1 cellular context compared by ENCODE assay signal in genomic region chr2:42359894-42360483, GRCh38.
TF ChIP-seq lines count a peak whose summit lies in the region.

No MANE protein-coding gene starts in this region.

TF ChIP-seq in K562, 482 proteins besides CTCF, POLR2A, EP300 and RAD21 (continued from another document and continues in another):
- TF ChIP-seq SFPQ (IDR thresholded peaks at IDR 0.05; ENCODE audit: low read depth, low read length) (no peak), HNRNPH1 (optimal IDR thresholded peaks at IDR 0.05; ENCODE audit: low read depth, low read length) (no peak), ZSCAN29 (IDR thresholded peaks at IDR 0.05) (no peak), NUFIP1 (IDR thresholded peaks at IDR 0.05; ENCODE audit: partially characterized antibody) (no peak), ADNP (tag; IDR thresholded peaks at IDR 0.05) (no peak), CBX1 (IDR thresholded peaks at IDR 0.05; ENCODE audit: low read depth) (no peak), ZFX (CRISPR knock-in tag; IDR thresholded peaks at IDR 0.05) (no peak), HLTF (IDR thresholded peaks at IDR 0.05) (no peak), ZNF717 (CRISPR knock-in tag; IDR thresholded peaks at IDR 0.05) (no peak), POU5F1 (IDR thresholded peaks at IDR 0.05; ENCODE audit: borderline replicate concordance, low read depth, low read length, partially characterized antibody) (no peak), ZFPM2 (CRISPR knock-in tag; IDR thresholded peaks at IDR 0.05) (no peak), VEZF1 (CRISPR knock-in tag; IDR thresholded peaks at IDR 0.05) (peak; percentile 9; the same call in 1 of the 2 replicates), ZNF347 (CRISPR knock-in tag; IDR thresholded peaks at IDR 0.05; ENCODE audit: low read depth) (no peak), MXI1 (IDR thresholded peaks at IDR 0.05; ENCODE audit: low read depth, low read length) (no peak), TFAM (CRISPR knock-in tag; conservative IDR thresholded peaks at IDR 0.05) (no peak), BRCA1 (IDR thresholded peaks at IDR 0.05) (no peak), BRCA1 (CRISPR knock-in tag; IDR thresholded peaks at IDR 0.05) (no peak), TAF9B (IDR thresholded peaks at IDR 0.05; ENCODE audit: partially characterized antibody) (no peak), ZMIZ1 (IDR thresholded peaks at IDR 0.05; ENCODE audit: low read depth in 2 of 2, low read length in 2 of 2) (peak in 1 of 2 experiments; percentile 67; a peak in 1 of 4 replicates), FIP1L1 (IDR thresholded peaks at IDR 0.05; ENCODE audit: low read depth, low read length, poor library complexity, severe bottlenecking) (no peak), ATF2 (CRISPR knock-in tag; IDR thresholded peaks at IDR 0.05) (no peak), SLC30A9 (CRISPR knock-in tag; IDR thresholded peaks at IDR 0.05) (no peak), MLX (CRISPR knock-in tag; conservative IDR thresholded peaks at IDR 0.05) (no peak), ZNF444 (CRISPR knock-in tag; IDR thresholded peaks at IDR 0.05) (no peak), MXD1 (CRISPR knock-in tag; IDR thresholded peaks at IDR 0.05; ENCODE audit: borderline replicate concordance, poor library complexity, severe bottlenecking) (no peak), HDGF (IDR thresholded peaks at IDR 0.05) (no peak), ZNF79 (CRISPR knock-in tag; IDR thresholded peaks at IDR 0.05; ENCODE audit: low read depth) (no peak), ZNF134 (CRISPR knock-in tag; conservative IDR thresholded peaks at IDR 0.05) (no peak), ZNF778 (CRISPR knock-in tag; IDR thresholded peaks at IDR 0.05) (no peak), MCM2 (IDR thresholded peaks at IDR 0.05; ENCODE audit: low read depth) (no peak), RUNX1 (IDR thresholded peaks at IDR 0.05; ENCODE audit: low read depth) (no peak), ZBTB49 (CRISPR knock-in tag; IDR thresholded peaks at IDR 0.05; ENCODE audit: borderline replicate concordance) (no peak), BACH1 (tag; IDR thresholded peaks at IDR 0.05) (no peak), USF1 (CRISPR knock-in tag; IDR thresholded peaks at IDR 0.05) (no peak), TGIF2 (CRISPR knock-in tag; IDR thresholded peaks at IDR 0.05) (no peak), BRF1 (IDR thresholded peaks at IDR 0.05; ENCODE audit: borderline replicate concordance, extremely low read depth, insufficient read length) (no peak), ZNF57 (CRISPR knock-in tag; IDR thresholded peaks at IDR 0.05) (no peak), CUX1 (CRISPR knock-in tag; IDR thresholded peaks at IDR 0.05) (no peak), CREB3 (tag; conservative IDR thresholded peaks at IDR 0.05; ENCODE audit: low read depth) (peak; percentile 60), NR3C1 (CRISPR knock-in tag; IDR thresholded peaks at IDR 0.05) (no peak), ZNF143 (CRISPR knock-in tag; IDR thresholded peaks at IDR 0.05) (no peak), ZNF280B (CRISPR knock-in tag; IDR thresholded peaks at IDR 0.05) (no peak), SMARCE1 (IDR thresholded peaks at IDR 0.05) (peak; percentile 55; the same call in 1 of the 2 replicates), TAF1 (IDR thresholded peaks at IDR 0.05; ENCODE audit: control insufficient read depth, extremely low read depth, insufficient read depth, low read length, severe bottlenecking) (peak; percentile 42)
